In genomic region chr11:70127653-70128434, GRCh38 we compare ENCODE assay signal across 21 cellular contexts. TPM values are rescaled to one million over a fixed set of nuclear protein-coding genes. Genes with fewer than 3 reads are reported as not detected.
DNase-seq lines count a peak whose midpoint lies in the region; ATAC-seq and TF ChIP-seq lines count a peak whose summit lies in the region.
"Had no signal": no experiment of that assay in that cellular context is flagged by ENCODE, and none has a peak within 500 bp of the region (broad histone marks: within the 10 kb centered on the region; RNA-seq: fewer than 3 reads in every experiment).

No MANE protein-coding gene starts in this region.

- no peak overlapping the region for H3K27ac Mint-ChIP-seq in T-helper 2 cell treated with Interferon-gamma antibody and Interleukin-4, amounts not matched to agents 5 μg/mL and 100 μg/mL, for 36 hours
- H3K27ac Mint-ChIP-seq: activated naive CD8-positive, alpha-beta T cell had no signal

- no peak overlapping the region for H3K9ac ChIP-seq in BLaER1
- no peak overlapping the region for H3K9ac ChIP-seq in HUES64 (ENCODE audit: low read depth, low read length)

- H3K27me3 Mint-ChIP-seq in T-helper 2 cell treated with Interferon-gamma antibody and Interleukin-4, amounts not matched to agents 5 μg/mL and 100 μg/mL, for 36 hours (ENCODE audit: low read depth): no peaks in the 10 kb centered on the region
- H3K27me3 Mint-ChIP-seq: activated naive CD8-positive, alpha-beta T cell had no signal

- in situ Hi-C loops in brain microvascular endothelial cell (cut with HindIII; ENCODE audit: low pct_ligation_motif_present, low sequenced_read_pairs): no loop called here

- H3K27ac ChIP-seq in BLaER1 (peak overlapping the region; percentile 6; the same call in 1 of the 2 replicates), HUES64 (ENCODE audit: low read depth, low read length) (peak overlapping the region; percentile 81; the same call in 1 of the 2 replicates), brain microvascular endothelial cell (peak overlapping the region; percentile 37), osteoblast (ENCODE audit: low read depth, low read length) (peak overlapping the region; percentile 66)
- H3K27ac ChIP-seq: Peyer's patch had no signal

- no peak overlapping the region for H3K4me3 ChIP-seq in BLaER1
- H3K4me3 ChIP-seq in HUES64 (ENCODE audit: low read length): no peak overlapping the region
- H3K4me3 ChIP-seq in brain microvascular endothelial cell (ENCODE audit: low read depth, low read length): no peak overlapping the region
- no peak overlapping the region for H3K4me3 ChIP-seq in osteoblast (ENCODE audit: insufficient read depth, low read length)
- H3K4me3 ChIP-seq: esophagus muscularis mucosa, K562, Peyer's patch had no signal

- DNase-seq in brain microvascular endothelial cell (peak; percentile 21), osteoblast (ENCODE audit: insufficient read length, low spot score, missing footprints) (peak; percentile 88), NCI-H446 treated with DMSO at 0.1 percent for 48 hours (lab: John Stamatoyannopoulos, UW) (no peak)
- no peak for DNase-seq in effector CD4-positive, alpha-beta T cell
- no peak for DNase-seq in T-helper 2 cell treated with Interferon-gamma antibody and Interleukin-4, amounts not matched to agents 5 μg/mL and 100 μg/mL, for 36 hours (ENCODE audit: low spot score)
- DNase-seq: caudate nucleus; HCEC 1CT; NCI-H1694; NCI-H2227 treated with DMSO at 0.1 percent for 48 hours; Peyer's patch; retina; stimulated activated CD4-positive, alpha-beta T cell treated with anti-CD3 and anti-CD28 coated beads, Interleukin-12 subunit alpha, Interleukin-12 subunit beta, amount 100 ng/mL, for 4 hours; stimulated activated CD8-positive, alpha-beta memory T cell treated with anti-CD3 and anti-CD28 coated beads, Interleukin-4, amount 100 ng/mL, for 48 hours; substantia nigra had no signal

- H3K79me2 ChIP-seq in osteoblast (ENCODE audit: insufficient read depth, low read length): no peaks in the 10 kb centered on the region

- H3K4me1 ChIP-seq in BLaER1 (peaks cover 46% of the 10 kb centered on the region), HUES64 (ENCODE audit: insufficient read depth, low read length) (peaks cover 18% of the 10 kb centered on the region), osteoblast (ENCODE audit: insufficient read depth, low read length) (peaks cover 18% of the 10 kb centered on the region)
- H3K4me1 ChIP-seq: Peyer's patch had no signal

- peak overlapping the region; percentile 69 for H3K4me2 ChIP-seq in BLaER1
- peak overlapping the region; percentile 48 for H3K4me2 ChIP-seq in osteoblast (ENCODE audit: insufficient read depth, low read length)

- H4K20me1 ChIP-seq in BLaER1 (no peaks in the 10 kb centered on the region), osteoblast (ENCODE audit: insufficient read depth, low read length) (no peaks in the 10 kb centered on the region)

- 60% methylated on average over 5 of the region's 6 CpGs for WGBS in HUES64

- no peak overlapping the region for H3K4me3 Mint-ChIP-seq in T-helper 2 cell treated with Interferon-gamma antibody and Interleukin-4, amounts not matched to agents 5 μg/mL and 100 μg/mL, for 36 hours
- H3K4me3 Mint-ChIP-seq: activated naive CD8-positive, alpha-beta T cell had no signal

- TF ChIP-seq CTCF in brain microvascular endothelial cell (IDR thresholded peaks at IDR 0.05; ENCODE audit: low read depth, low read length, missing control alignments) (no peak), osteoblast (IDR thresholded peaks at IDR 0.05; ENCODE audit: extremely low read depth, low read depth, low read length) (no peak)

- peak overlapping the region; percentile 82 for H2AFZ ChIP-seq in osteoblast (ENCODE audit: low read length)

- H3K36me3 ChIP-seq in BLaER1: no peaks in the 10 kb centered on the region
- no peaks in the 10 kb centered on the region for H3K36me3 ChIP-seq in HUES64 (ENCODE audit: insufficient read depth, low read length)
- no peaks in the 10 kb centered on the region for H3K36me3 ChIP-seq in brain microvascular endothelial cell (replicated peaks)
- no peaks in the 10 kb centered on the region for H3K36me3 ChIP-seq in osteoblast (ENCODE audit: insufficient read depth, low read length)
- H3K36me3 ChIP-seq: esophagus muscularis mucosa, Peyer's patch had no signal

- no peaks in the 10 kb centered on the region for H3K36me3 Mint-ChIP-seq in T-helper 2 cell treated with Interferon-gamma antibody and Interleukin-4, amounts not matched to agents 5 μg/mL and 100 μg/mL, for 36 hours (ENCODE audit: low read depth)
- H3K36me3 Mint-ChIP-seq: activated naive CD8-positive, alpha-beta T cell had no signal

- no peak for ATAC-seq in GM21367 (IDR thresholded peaks at IDR 0.05; ENCODE audit: unreplicated experiment)
- ATAC-seq: K562 had no signal

- H3K9me3 ChIP-seq in BLaER1 (no peaks in the 10 kb centered on the region), HUES64 (ENCODE audit: insufficient read depth, low read depth, low read length) (no peaks in the 10 kb centered on the region), osteoblast (ENCODE audit: low read depth, low read length) (no peaks in the 10 kb centered on the region)
- H3K9me3 ChIP-seq: esophagus muscularis mucosa, Peyer's patch had no signal

- H3K4me1 Mint-ChIP-seq in T-helper 2 cell treated with Interferon-gamma antibody and Interleukin-4, amounts not matched to agents 5 μg/mL and 100 μg/mL, for 36 hours (ENCODE audit: low read depth): no peaks in the 10 kb centered on the region

- H3K9me3 Mint-ChIP-seq in T-helper 2 cell treated with Interferon-gamma antibody and Interleukin-4, amounts not matched to agents 5 μg/mL and 100 μg/mL, for 36 hours: no peaks in the 10 kb centered on the region

- H3K27me3 ChIP-seq in BLaER1 (no peaks in the 10 kb centered on the region), HUES64 (ENCODE audit: insufficient read depth, low read length) (no peaks in the 10 kb centered on the region), brain microvascular endothelial cell (replicated peaks) (no peaks in the 10 kb centered on the region), osteoblast (ENCODE audit: insufficient read depth, low read length) (peaks cover under 1% of the 10 kb centered on the region)
- H3K27me3 ChIP-seq: esophagus muscularis mucosa, Peyer's patch had no signal

RNA-seq across cellular contexts. Expression of gene ANO1, which starts 49.7 kb away (rescaled TPM):
- 2.9 TPM for polyA plus RNA-seq in HUES64 (2013, experiment 1 of 2)
- 3.8 TPM for polyA plus RNA-seq in HUES64 (2013, experiment 2 of 2)
- 0.88 TPM in 1 of 2 replicates, not detected in the other for total RNA-seq in osteoblast
- total RNA-seq: K562, mononuclear cell had no signal
- polyA plus RNA-seq: K562 had no signal

Comparison
In these comparisons a context has a peak if more than half of its experiments do, and no peak if none do; other contexts are left out.
1. H3K27ac ChIP-seq: peak in every context shown above with its lines; median percentile 81 in HUES64; 66 in osteoblast; 37 in brain microvascular endothelial cell; 6 in BLaER1.
2. DNase-seq: peak in brain microvascular endothelial cell (single experiment) and osteoblast (single experiment); none in effector CD4-positive, alpha-beta T cell (single experiment), T-helper 2 cell treated with Interferon-gamma antibody and Interleukin-4, amounts not matched to agents 5 μg/mL and 100 μg/mL, for 36 hours (single experiment) and NCI-H446 treated with DMSO at 0.1 percent for 48 hours (single experiment).